In the genomic region with DNA sequence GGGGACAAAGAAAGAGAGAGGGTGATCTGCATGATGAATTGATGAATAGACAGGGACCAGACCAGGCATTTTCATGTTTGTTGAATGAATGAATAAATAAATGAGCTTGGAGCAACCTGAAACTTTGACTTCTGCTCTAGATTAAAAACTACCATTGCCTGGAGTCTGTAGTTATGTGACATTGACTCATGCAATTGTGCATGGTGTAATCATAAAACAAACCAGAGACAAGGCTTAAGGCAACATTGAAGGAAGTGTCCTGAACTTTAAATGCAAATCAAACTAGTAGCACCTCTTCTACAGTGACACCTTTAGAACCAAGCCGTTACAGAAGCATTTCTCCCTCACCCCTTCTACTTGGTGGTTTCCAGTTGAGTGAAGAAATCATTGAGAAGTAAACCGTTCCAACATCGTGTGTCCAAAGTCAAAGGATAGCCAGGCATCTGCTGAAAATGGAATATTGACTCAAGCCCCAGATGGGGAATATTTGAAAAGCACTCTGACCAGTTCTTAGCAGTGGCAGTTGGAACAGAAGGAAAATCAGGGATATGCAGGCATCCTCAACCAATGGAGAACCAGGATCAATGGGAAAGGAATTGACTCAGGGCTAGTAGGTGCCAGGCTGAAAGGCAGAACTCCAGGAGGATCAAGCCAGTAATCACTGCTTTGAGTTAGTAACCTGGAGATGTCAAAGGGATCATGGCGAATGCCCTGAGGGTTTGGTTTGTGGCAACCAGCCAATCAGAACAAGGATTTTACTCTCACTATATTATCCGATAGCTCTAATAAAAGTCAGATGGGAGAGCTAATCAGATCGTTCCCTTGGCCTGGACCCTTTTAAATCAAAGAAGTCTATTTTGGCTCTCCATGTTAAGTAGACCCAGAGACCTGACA, we compare ENCODE assay signal across 20 cellular contexts.
A peak's percentile ranks its signal among the peaks of the same experiment; 100 is the strongest.
DNase-seq lines count a peak whose midpoint lies in the region; ATAC-seq and TF ChIP-seq lines count a peak whose summit lies in the region.
"Had no signal": no experiment of that assay in that cellular context is flagged by ENCODE, and none has a peak within 500 bp of the region (broad histone marks: within the 10 kb centered on the region; RNA-seq: fewer than 3 reads in every experiment).

No MANE protein-coding gene starts in this region.

- intact Hi-C loops in left ventricle myocardium superior (cut with micrococcal nuclease) (no loop called here), right cardiac atrium (cut with DNase I) (no loop called here), left colon (cut with DNase I, micrococcal nuclease) (no loop called here)

- ATAC-seq in left ventricle myocardium superior (peak; percentile 59), right cardiac atrium (peak; percentile 46 to 64), left colon (no peak)

- TF ChIP-seq CTCF in right atrium auricular region (IDR thresholded peaks at IDR 0.05): no peak

- H3K4me1 ChIP-seq in right atrium auricular region (peaks cover 0 to 3% of the 10 kb centered on the region in 2 donors), adipocyte (ENCODE audit: control insufficient read depth, insufficient read depth, low read length) (peaks cover 20% of the 10 kb centered on the region), right cardiac atrium (ENCODE audit: control insufficient read depth, insufficient read depth, low read length) (no peaks in the 10 kb centered on the region)
- H3K4me1 ChIP-seq: HAP-1 had no signal

- H3K27ac ChIP-seq in right atrium auricular region (no peak overlapping the region), right cardiac atrium (ENCODE audit: low read length) (no peak overlapping the region)
- H3K27ac ChIP-seq: RWPE1 had no signal

- WGBS in right cardiac atrium: 57% methylated on average over 6 of the region's 6 CpGs

- DNase-seq in left ventricle myocardium superior (no peak), right atrium auricular region (ENCODE audit: low spot score) (no peak), adipocyte (ENCODE audit: low read depth) (no peak), right cardiac atrium (peak in 1 of 3 donors; percentile 41), dermis blood vessel endothelial cell (no peak), germinal center (ENCODE audit: low spot score) (no peak), left colon (no peak)
- no peak for DNase-seq in activated CD4-positive, alpha-beta T cell treated with anti-CD3 and anti-CD28 coated beads, Interleukin-2, amount 50 U/mL, for 48 hours
- DNase-seq: AML-193; CD4-positive, alpha-beta T cell; DND-41; GDM1; IMR-90; Kasumi-1; NCI-H2029; NCI-H524 treated with DMSO at 0.1 percent for 48 hours; NK-92 treated with Interleukin-12 subunit alpha and Interleukin-12 subunit beta, amount 100 ng/mL, for 24 hours; OCI-M1 had no signal

- no peaks in the 10 kb centered on the region for H3K27me3 ChIP-seq in right atrium auricular region
- no peaks in the 10 kb centered on the region for H3K27me3 ChIP-seq in adipocyte (replicated peaks; ENCODE audit: control insufficient read depth, insufficient read depth, low read length)
- no peaks in the 10 kb centered on the region for H3K27me3 ChIP-seq in right cardiac atrium (ENCODE audit: control insufficient read depth, insufficient read depth)

- no peak overlapping the region for H3K4me3 ChIP-seq in right atrium auricular region
- H3K4me3 ChIP-seq in adipocyte (ENCODE audit: low read length): peak overlapping the region; percentile 14
- H3K4me3 ChIP-seq in right cardiac atrium (ENCODE audit: low read length): no peak overlapping the region
- H3K4me3 ChIP-seq: HAP-1 had no signal

- H3K9ac ChIP-seq in adipocyte (ENCODE audit: low read length): no peak overlapping the region

- no peaks in the 10 kb centered on the region for H3K9me3 ChIP-seq in right atrium auricular region
- H3K9me3 ChIP-seq in adipocyte (ENCODE audit: control insufficient read depth, low read length): no peaks in the 10 kb centered on the region
- H3K9me3 ChIP-seq in right cardiac atrium (ENCODE audit: control insufficient read depth, low read length): no peaks in the 10 kb centered on the region
- H3K9me3 ChIP-seq: HAP-1 had no signal

- H3K36me3 ChIP-seq in right atrium auricular region (no peaks in the 10 kb centered on the region), adipocyte (ENCODE audit: control insufficient read depth, insufficient read depth, low read length, severe bottlenecking) (no peaks in the 10 kb centered on the region)
- H3K36me3 ChIP-seq: HAP-1 had no signal
